1 cellular context compared by ENCODE assay signal in the genomic region with DNA sequence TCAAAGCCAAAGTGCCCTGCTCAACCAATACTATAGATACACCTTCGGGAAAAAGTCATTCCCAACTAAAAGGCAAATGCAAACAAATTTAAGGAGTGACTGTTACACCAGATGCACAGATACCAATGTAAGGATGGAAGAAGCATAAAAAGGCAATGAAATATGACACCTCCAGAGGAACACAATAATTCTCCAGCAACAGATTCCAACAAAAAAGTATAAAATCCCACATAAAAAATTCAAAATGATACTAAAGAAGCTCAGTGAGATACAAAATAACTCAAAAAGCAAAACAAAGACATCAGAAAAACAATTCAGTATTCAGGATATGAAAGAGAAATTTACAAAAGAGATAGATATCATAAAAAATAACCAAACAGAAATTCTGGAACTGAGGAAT.
TF ChIP-seq lines count a peak whose summit lies in the region.

No MANE protein-coding gene starts in this region.

TF ChIP-seq in K562, 482 proteins besides CTCF, POLR2A, EP300 and RAD21 (continued from another document):
- TF ChIP-seq HLTF (IDR thresholded peaks at IDR 0.05) = peak; percentile 75
- TF ChIP-seq CHD4 (IDR thresholded peaks at IDR 0.05; ENCODE audit: insufficient read depth, insufficient replicate concordance, low read depth, low read length, poor library complexity, severe bottlenecking) = no peak
- no peak for TF ChIP-seq XRCC3 (IDR thresholded peaks at IDR 0.05)
- 0 out of 2 replicates have a peak, but pooled peaks have one; percentile 57 for TF ChIP-seq LARP7 (IDR thresholded peaks at IDR 0.05)
- no peak for TF ChIP-seq ELK1 (CRISPR knock-in tag; IDR thresholded peaks at IDR 0.05)
- no peak for TF ChIP-seq NONO (IDR thresholded peaks at IDR 0.05; ENCODE audit: low read depth in 2 of 2, low read length in 1 of 2)
- 0 out of 2 replicates have a peak, but pooled peaks have one; percentile 61 for TF ChIP-seq PREB (CRISPR knock-in tag; IDR thresholded peaks at IDR 0.05)
- TF ChIP-seq ARID1B (IDR thresholded peaks at IDR 0.05) = peak; percentile 45; the same call in 1 of the 2 replicates
- TF ChIP-seq HNRNPL (IDR thresholded peaks at IDR 0.05; ENCODE audit: low read depth, low read length) = no peak
- peak; percentile 41; the same call in 1 of the 2 replicates for TF ChIP-seq THRAP3 (IDR thresholded peaks at IDR 0.05; ENCODE audit: borderline replicate concordance)
- TF ChIP-seq, protein P1, sequence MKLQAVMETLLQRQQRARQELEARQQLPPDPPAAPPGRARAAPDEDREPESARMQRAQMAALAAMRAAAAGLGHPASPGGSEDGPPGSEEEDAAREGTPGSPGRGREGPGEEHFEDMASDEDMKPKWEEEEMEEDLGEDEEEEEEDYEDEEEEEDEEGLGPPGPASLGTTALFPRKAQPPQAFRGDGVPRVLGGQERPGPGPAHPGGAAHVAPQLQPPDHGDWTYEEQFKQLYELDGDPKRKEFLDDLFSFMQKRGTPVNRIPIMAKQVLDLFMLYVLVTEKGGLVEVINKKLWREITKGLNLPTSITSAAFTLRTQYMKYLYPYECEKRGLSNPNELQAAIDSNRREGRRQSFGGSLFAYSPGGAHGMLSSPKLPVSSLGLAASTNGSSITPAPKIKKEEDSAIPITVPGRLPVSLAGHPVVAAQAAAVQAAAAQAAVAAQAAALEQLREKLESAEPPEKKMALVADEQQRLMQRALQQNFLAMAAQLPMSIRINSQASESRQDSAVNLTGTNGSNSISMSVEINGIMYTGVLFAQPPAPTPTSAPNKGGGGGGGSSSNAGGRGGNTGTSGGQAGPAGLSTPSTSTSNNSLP (IDR thresholded peaks at IDR 0.05; ENCODE audit: borderline replicate concordance, low read depth, low read length) = peak; percentile 66; the same call in 1 of the 2 replicates
